In genomic region chr5:7876867-7877266, GRCh38 we compare ENCODE assay signal across 8 cellular contexts. TPM values are rescaled to one million over a fixed set of nuclear protein-coding genes. Genes with fewer than 3 reads are reported as not detected.
DNase-seq lines count a peak whose midpoint lies in the region; ATAC-seq and TF ChIP-seq lines count a peak whose summit lies in the region.

No MANE protein-coding gene starts in this region.

- peak; percentile 58 for DNase-seq in EH (ENCODE audit: low read depth)
- DNase-seq in HPDE6-E6E7 (ENCODE audit: extremely low spot score), result peak; percentile 16
- DNase-seq in GOT3 (lab: John Stamatoyannopoulos, UW), result no peak
- no peak for DNase-seq in WERI-Rb-1

- no peak for TF ChIP-seq EP300 in gastroesophageal sphincter (IDR thresholded peaks at IDR 0.05)

- no peaks in the 10 kb centered on the region for H3K27me3 ChIP-seq in gastroesophageal sphincter
- no peaks in the 10 kb centered on the region for H3K27me3 ChIP-seq in WERI-Rb-1 (ENCODE audit: insufficient read depth, low read depth, severe bottlenecking)

- H3K4me1 ChIP-seq in gastroesophageal sphincter, result peaks cover 0 to 9% (median 0%) of the 10 kb centered on the region in 3 donors

- no peaks in the 10 kb centered on the region for H3K9me3 ChIP-seq in gastroesophageal sphincter
- no peaks in the 10 kb centered on the region for H3K9me3 ChIP-seq in WERI-Rb-1 (ENCODE audit: severe bottlenecking)

- H3K36me3 ChIP-seq in gastroesophageal sphincter (peaks cover 11 to 74% of the 10 kb centered on the region in 2 donors), WERI-Rb-1 (peaks cover 89% of the 10 kb centered on the region)

- no peak overlapping the region for H3K4me3 ChIP-seq in gastroesophageal sphincter
- H3K4me3 ChIP-seq in WERI-Rb-1 (ENCODE audit: low read depth, low read length), result no peak overlapping the region

- TF ChIP-seq POLR2A in gastroesophageal sphincter (IDR thresholded peaks at IDR 0.05), result no peak

- no peak for TF ChIP-seq CTCF in gastroesophageal sphincter (IDR thresholded peaks at IDR 0.05)
- no peak for TF ChIP-seq CTCF in WERI-Rb-1 (IDR thresholded peaks at IDR 0.05; ENCODE audit: low read depth, low read length)

- 69 to 79% methylated on average over 2 to 3 of the region's 3 CpGs for WGBS in gastroesophageal sphincter (ENCODE audit: low coverage in 1 of 2), 2 donors

- no peak overlapping the region for H3K27ac ChIP-seq in gastroesophageal sphincter
- no peak overlapping the region for H3K27ac ChIP-seq in WERI-Rb-1

- peak; percentile 43 for ATAC-seq in GM21423 (IDR thresholded peaks at IDR 0.05; ENCODE audit: unreplicated experiment)
- peak; percentile 75 for ATAC-seq in esophagus mucosa
- ATAC-seq in GM19324 (IDR thresholded peaks at IDR 0.05; ENCODE audit: low FRiP score, unreplicated experiment), result no peak
- ATAC-seq in gastroesophageal sphincter, result no peak

RNA-seq across cellular contexts. Expression of gene MTRR, which starts 7.9 kb away (rescaled TPM):
- total RNA-seq in esophagus mucosa (24.6 TPM), gastroesophageal sphincter (10 to 100 TPM; 29.3 to 44.0 (median 35.5) TPM)

RNA-seq across cellular contexts. Expression of gene FASTKD3, which starts 8.0 kb away (rescaled TPM):
- 5.5 TPM for total RNA-seq in esophagus mucosa
- total RNA-seq in gastroesophageal sphincter, result 10 to 100 TPM in 2 of 4 donors, 1 to 10 TPM in 2; 4.6 to 14.4 (median 10.1) TPM

RNA-seq across cellular contexts. Expression of gene CFAP90, which starts 25.9 kb away (rescaled TPM):
- total RNA-seq in esophagus mucosa, result not detected
- under 1 TPM in 1 of 4 donors, not detected in 3; 0.54 TPM for total RNA-seq in gastroesophageal sphincter

Comparison
In these comparisons a context has a peak if more than half of its experiments do, and no peak if none do; other contexts are left out.
1. DNase-seq: peak in EH (single experiment) and HPDE6-E6E7 (single experiment); none in GOT3 (single experiment) and WERI-Rb-1 (single experiment).
2. ATAC-seq: peak in GM21423 (single experiment) and esophagus mucosa (single experiment); none in GM19324 (single experiment) and gastroesophageal sphincter (single experiment).